8 cellular contexts compared by ENCODE assay signal in the genomic region with DNA sequence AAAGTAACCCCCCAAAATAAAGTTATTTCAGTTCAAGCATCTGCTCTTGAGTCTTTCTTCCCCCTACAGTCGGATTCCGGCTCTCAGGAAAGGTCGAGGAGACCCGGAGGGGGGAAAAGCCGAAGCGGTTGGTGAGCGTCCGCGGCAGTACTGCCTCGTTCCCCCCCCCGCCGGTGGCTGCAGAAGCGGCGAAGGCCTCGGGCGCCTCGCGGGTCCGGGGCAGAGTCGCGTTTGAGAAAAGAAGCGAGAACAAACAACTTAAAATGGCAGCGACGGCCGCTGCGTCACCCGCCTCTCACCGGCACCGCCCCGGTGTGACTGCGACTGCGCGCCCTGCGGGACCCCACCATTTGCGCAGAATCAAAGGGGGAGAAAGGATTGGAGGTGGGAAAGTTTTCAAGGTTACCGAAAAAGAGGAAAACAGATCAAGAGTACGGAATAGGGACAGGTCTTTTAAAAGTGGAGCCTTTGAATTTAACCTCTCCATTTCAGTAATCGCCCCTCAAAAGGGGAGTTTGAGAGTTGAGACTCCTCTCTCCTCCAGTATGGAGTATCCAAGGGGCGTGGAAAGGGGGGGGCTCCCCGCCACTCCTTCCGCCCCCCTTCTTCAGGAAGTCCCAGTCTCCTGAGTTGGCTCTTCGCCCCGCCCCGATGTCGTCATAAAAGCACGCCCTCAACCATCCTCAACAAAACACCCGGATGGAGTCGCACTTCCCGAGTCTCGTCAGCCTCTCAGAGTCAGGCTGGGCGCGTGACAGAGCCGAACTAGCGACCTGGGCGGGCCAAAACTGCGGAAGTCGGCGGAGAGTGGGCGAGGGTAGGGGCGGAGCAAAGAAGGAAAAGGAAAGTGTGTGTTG. TPM values are rescaled to one million over a fixed set of nuclear protein-coding genes. Genes with fewer than 3 reads are reported as not detected.
DNase-seq lines count a peak whose midpoint lies in the region; ATAC-seq and TF ChIP-seq lines count a peak whose summit lies in the region.

No MANE protein-coding gene starts in this region.

- peak overlapping the region; percentile 70 for H3K4me2 ChIP-seq in OCI-LY1 (ENCODE audit: low read length)

- no peak for TF ChIP-seq CTCF in OCI-LY1 (IDR thresholded peaks at IDR 0.05; ENCODE audit: low read length)
- TF ChIP-seq CTCF in endothelial cell (IDR thresholded peaks at IDR 0.05; ENCODE audit: unreplicated experiment) = no peak

- no peaks in the 10 kb centered on the region for H3K9me3 ChIP-seq in OCI-LY1 (ENCODE audit: low read length)
- no peaks in the 10 kb centered on the region for H3K9me3 ChIP-seq in mesodermal cell (ENCODE audit: control insufficient read depth, low read length)

- H3K4me3 ChIP-seq in OCI-LY1 (ENCODE audit: low read depth, low read length, poor library complexity, severe bottlenecking) (peak overlapping the region; percentile 99), mesodermal cell (ENCODE audit: extremely low read depth, insufficient read depth, low read length, poor library complexity, severe bottlenecking) (peak overlapping the region; percentile 100)

- H3K4me1 Mint-ChIP-seq in endothelial cell (ENCODE audit: unreplicated experiment) = peaks cover 32% of the 10 kb centered on the region

- no peaks in the 10 kb centered on the region for H3K9me3 Mint-ChIP-seq in endothelial cell (ENCODE audit: unreplicated experiment)

- H3F3A ChIP-seq in OCI-LY1 (ENCODE audit: insufficient read depth, low read length) = no peaks in the 10 kb centered on the region

- WGBS in mesodermal cell (ENCODE audit: insufficient coverage in 2 of 2), 2 experiments = 0 to 1% methylated on average over 39 to 41 of the region's 60 CpGs

- H3K9ac ChIP-seq in OCI-LY1 (ENCODE audit: low read length) = peak overlapping the region; percentile 100

- H3K9me2 ChIP-seq in OCI-LY1 (ENCODE audit: low read depth, low read length) = no peaks in the 10 kb centered on the region

- H3K27ac Mint-ChIP-seq in endothelial cell (ENCODE audit: unreplicated experiment) = peak overlapping the region; percentile 99

- H3K4me1 ChIP-seq in OCI-LY1 (ENCODE audit: insufficient read depth, low read length, severe bottlenecking) (peaks cover 42% of the 10 kb centered on the region), mesodermal cell (ENCODE audit: control insufficient read depth, insufficient read depth, low read length, poor library complexity, severe bottlenecking) (no peaks in the 10 kb centered on the region)

- H4K20me1 ChIP-seq in OCI-LY1 (ENCODE audit: insufficient read depth, low read length) = no peaks in the 10 kb centered on the region

- H3K36me3 Mint-ChIP-seq in endothelial cell (ENCODE audit: low read depth, unreplicated experiment) = peaks cover 19% of the 10 kb centered on the region

- H2AFZ ChIP-seq in OCI-LY1 (ENCODE audit: low read length) = no peak overlapping the region

- H3K27me3 Mint-ChIP-seq in endothelial cell (ENCODE audit: unreplicated experiment) = peaks cover 7% of the 10 kb centered on the region

- H3K36me3 ChIP-seq in OCI-LY1 (ENCODE audit: insufficient read depth, low read length) = peaks cover 38% of the 10 kb centered on the region
- peaks cover 34% of the 10 kb centered on the region for H3K36me3 ChIP-seq in mesodermal cell (ENCODE audit: control insufficient read depth, insufficient read depth, low read length)

- peak overlapping the region; percentile 96 for H3K4me3 Mint-ChIP-seq in endothelial cell (ENCODE audit: unreplicated experiment)

- H3K27ac ChIP-seq in OCI-LY1 (ENCODE audit: low read depth, low read length, poor library complexity, severe bottlenecking) (peak overlapping the region; percentile 94), mesodermal cell (ENCODE audit: low read depth, low read length, severe bottlenecking) (peak overlapping the region; percentile 100)

- H3K79me2 ChIP-seq in OCI-LY1 (ENCODE audit: insufficient read depth, low read length) = peaks cover 43% of the 10 kb centered on the region

- peak; percentile 100 for DNase-seq in DMS 273 (lab: John Stamatoyannopoulos, UW; ENCODE audit: unreplicated experiment)
- DNase-seq in HuH-7 (ENCODE audit: low spot score) = peak; percentile 84
- DNase-seq in activated T-cell treated with anti-CD3 and anti-CD28 coated beads for 1 hour (ENCODE audit: low read depth) = peak; percentile 100
- peak; percentile 98 for DNase-seq in endothelial cell (ENCODE audit: low spot score)
- DNase-seq in stimulated activated CD8-positive, alpha-beta memory T cell treated with anti-CD3 and anti-CD28 coated beads, Interleukin-15, amount 100 ng/mL, for 24 hours (ENCODE audit: low read depth) = peak; percentile 95

- peak; percentile 85 for ATAC-seq in GM21526 (IDR thresholded peaks at IDR 0.05; ENCODE audit: low FRiP score, unreplicated experiment)

- H3K27me3 ChIP-seq in OCI-LY1 (ENCODE audit: insufficient read depth, low read length) = no peaks in the 10 kb centered on the region

RNA-seq across cellular contexts. Expression of gene C6orf62, which starts 1.9 kb away (rescaled TPM):
- total RNA-seq in endothelial cell (ENCODE audit: unreplicated experiment) = 88.8 TPM
- polyA plus RNA-seq in mesodermal cell (2013, experiment 1 of 2) = 76.2 TPM
- polyA plus RNA-seq in mesodermal cell (2013, experiment 2 of 2) = 73.8 TPM

RNA-seq across cellular contexts. Expression of gene GMNN, which starts 53.9 kb away (rescaled TPM):
- 24.7 TPM for total RNA-seq in endothelial cell (ENCODE audit: unreplicated experiment)
- polyA plus RNA-seq in mesodermal cell (2013, experiment 1 of 2) = 61.3 TPM
- polyA plus RNA-seq in mesodermal cell (2013, experiment 2 of 2) = 66.6 TPM

RNA-seq across cellular contexts. Expression of gene ACOT13, which starts 54.0 kb away (rescaled TPM):
- 22.1 TPM for total RNA-seq in endothelial cell (ENCODE audit: unreplicated experiment)
- 38.9 TPM for polyA plus RNA-seq in mesodermal cell (2013, experiment 1 of 2)
- 53.6 TPM for polyA plus RNA-seq in mesodermal cell (2013, experiment 2 of 2)

RNA-seq across cellular contexts. Expression of gene TDP2, which starts 54.1 kb away (rescaled TPM):
- total RNA-seq in endothelial cell (ENCODE audit: unreplicated experiment) = 33.9 TPM
- 32.0 TPM for polyA plus RNA-seq in mesodermal cell (2013, experiment 1 of 2)
- 37.2 TPM for polyA plus RNA-seq in mesodermal cell (2013, experiment 2 of 2)

Comparison
In these comparisons a context has a peak if more than half of its experiments do, and no peak if none do; other contexts are left out.
1. Peak in every context shown above with its lines: DNase-seq, ATAC-seq, H3K4me3 ChIP-seq and H3K27ac ChIP-seq.